ENCODE assay signal across 17 cellular contexts in genomic region chr3:184002469-184002868, GRCh38. TPM values are rescaled to one million over a fixed set of nuclear protein-coding genes. Genes with fewer than 3 reads are reported as not detected.
"Had no signal": no experiment of that assay in that cellular context is flagged by ENCODE, and none has a peak within 500 bp of the region (broad histone marks: within the 10 kb centered on the region; RNA-seq: fewer than 3 reads in every experiment).

No MANE protein-coding gene starts in this region.

- H3K4me3 ChIP-seq: ascending aorta, lung had no signal

- H3K27me3 ChIP-seq: ascending aorta, neutrophil had no signal

- ATAC-seq: activated T-helper 17 cell treated with anti-CD3 and anti-CD28 coated beads, Interleukin-2, amount 50 U/mL, for 72 hours; esophagus mucosa; naive thymus-derived CD8-positive, alpha-beta T cell; stimulated activated naive CD8-positive, alpha-beta T cell treated with anti-CD3 and anti-CD28 coated beads, Interleukin-15, Interleukin-2, amounts not matched to agents 100 U/mL and 50 U/mL, for 24 hours had no signal

- DNase-seq: activated CD4-positive, CD25-positive, alpha-beta regulatory T cell treated with anti-CD3 and anti-CD28 coated beads, Interleukin-2, amount 50 U/mL, for 72 hours; activated naive CD4-positive, alpha-beta T cell treated with anti-CD3 and anti-CD28 coated beads, Interleukin-2, amount 10 ng/mL, durations not matched to agents 7 days and 5 days; naive thymus-derived CD8-positive, alpha-beta T cell; retina; small intestine; stimulated activated CD4-positive, alpha-beta T cell treated with anti-CD3 and anti-CD28 coated beads, Interleukin-4, amount 100 ng/mL, for 4 hours; stimulated activated CD8-positive, alpha-beta memory T cell treated with anti-CD3 and anti-CD28 coated beads, Interleukin-4, amount 100 ng/mL, for 48 hours; stimulated activated naive CD8-positive, alpha-beta T cell treated with anti-CD3 and anti-CD28 coated beads, Interleukin-15, Interleukin-2, amounts not matched to agents 100 U/mL and 50 U/mL, for 24 hours; SW 1271 had no signal

- H3K36me3 ChIP-seq: ascending aorta had no signal

- H3K9me3 ChIP-seq: ascending aorta, neutrophil had no signal

- H3K27ac ChIP-seq: neutrophil had no signal

- H3K4me1 ChIP-seq: ascending aorta had no signal

RNA-seq across cellular contexts. Expression of gene HTR3D, which starts 29.1 kb away (rescaled TPM):
- total RNA-seq: activated CD8-positive, alpha-beta memory T cell treated with anti-CD3 and anti-CD28 coated beads for 36 hours; activated T-helper 17 cell treated with anti-CD3 and anti-CD28 coated beads, Interleukin-2, amount 50 U/mL, for 72 hours; ascending aorta; bronchial epithelial cell; esophagus mucosa; lung; naive thymus-derived CD8-positive, alpha-beta T cell; T-helper 2 cell treated with Interferon-gamma antibody and Interleukin-4, amounts not matched to agents 100 ng/mL and 5 ng/mL, for 36 hours had no signal
- polyA plus RNA-seq: lung; naive thymus-derived CD8-positive, alpha-beta T cell; small intestine had no signal

RNA-seq across cellular contexts. Expression of gene HTR3C, which starts 50.4 kb away (rescaled TPM):
- total RNA-seq: activated CD8-positive, alpha-beta memory T cell treated with anti-CD3 and anti-CD28 coated beads for 36 hours; activated T-helper 17 cell treated with anti-CD3 and anti-CD28 coated beads, Interleukin-2, amount 50 U/mL, for 72 hours; ascending aorta; bronchial epithelial cell; esophagus mucosa; naive thymus-derived CD8-positive, alpha-beta T cell; T-helper 2 cell treated with Interferon-gamma antibody and Interleukin-4, amounts not matched to agents 100 ng/mL and 5 ng/mL, for 36 hours had no signal
- polyA plus RNA-seq: naive thymus-derived CD8-positive, alpha-beta T cell had no signal
